8 cellular contexts compared by ENCODE assay signal in genomic region chr1:232351335-232351734, GRCh38.
"Had no signal": no experiment of that assay in that cellular context is flagged by ENCODE, and none has a peak within 500 bp of the region (broad histone marks: within the 10 kb centered on the region; RNA-seq: fewer than 3 reads in every experiment).

No MANE protein-coding gene starts in this region.

- H3K4me1 ChIP-seq: HAP-1 had no signal

- H3K36me3 ChIP-seq: HAP-1 had no signal

- ATAC-seq: HCT116, K562 had no signal

- H3K4me3 ChIP-seq: HAP-1, K562 had no signal

- H3K4me3 Mint-ChIP-seq: HFFc6 had no signal

- H3K27ac Mint-ChIP-seq: HFFc6 had no signal

- FAIRE-seq: HTR-8/SVneo, K562 had no signal

- H3K9me3 ChIP-seq: HAP-1 had no signal

- DNase-seq: GOT3, H7, HFFc6, IMR-90 had no signal
